Comparison of ENCODE assay signal across 9 cellular contexts in genomic region chr7:134905375-134905774, GRCh38.
A peak's percentile ranks its signal among the peaks of the same experiment; 100 is the strongest.
DNase-seq lines count a peak whose midpoint lies in the region; ATAC-seq and TF ChIP-seq lines count a peak whose summit lies in the region.
"Had no signal": no experiment of that assay in that cellular context is flagged by ENCODE, and none has a peak within 500 bp of the region (broad histone marks: within the 10 kb centered on the region; RNA-seq: fewer than 3 reads in every experiment).

No MANE protein-coding gene starts in this region.

- TF ChIP-seq POLR2A in ovary (IDR thresholded peaks at IDR 0.05): no peak

- ATAC-seq in GM18909 (IDR thresholded peaks at IDR 0.05; ENCODE audit: poor library complexity, unreplicated experiment): no peak

- WGBS in ovary, 3 donors: 2 to 18% (median 10%) methylated on average over 2 of the region's 2 CpGs

- TF ChIP-seq EP300 in ovary (IDR thresholded peaks at IDR 0.05): no peak

- peaks cover 29% of the 10 kb centered on the region for H3K4me1 ChIP-seq in SJCRH30
- H3K4me1 ChIP-seq in ovary (ENCODE audit: insufficient read depth): peaks cover 29% of the 10 kb centered on the region

- no peaks in the 10 kb centered on the region for H3K27me3 ChIP-seq in SJCRH30
- H3K27me3 ChIP-seq in ovary: no peaks in the 10 kb centered on the region

- peak; percentile 71 for DNase-seq in AG08396 (ENCODE audit: low spot score)
- DNase-seq in SJCRH30: peak; percentile 80 to 90
- DNase-seq in fibroblast of peridontal ligament (ENCODE audit: extremely low read depth): peak; percentile 98
- peak in 4 of 5 donors; percentile 47 to 69 (median 50) for DNase-seq in ovary
- no peak for DNase-seq in DMS153 (lab: John Stamatoyannopoulos, UW)
- DNase-seq in activated T-cell treated with anti-CD3 and anti-CD28 coated beads, Interleukin-2, amount 50 U/mL, for 1 hour: no peak
- no peak for DNase-seq in NCI-H1105 (lab: John Stamatoyannopoulos, UW)

- peak overlapping the region; percentile 52 for H3K27ac ChIP-seq in SJCRH30
- H3K27ac ChIP-seq in ovary: peak overlapping the region in 1 of 2 donors; percentile 22
- H3K27ac ChIP-seq: HL-60 had no signal

- H3K9me3 ChIP-seq in SJCRH30 (replicated peaks) (no peaks in the 10 kb centered on the region), ovary (no peaks in the 10 kb centered on the region)

- intact Hi-C loops in ovary (cut with DNase I): no loop called here

- H3K36me3 ChIP-seq in SJCRH30 (peaks cover 3% of the 10 kb centered on the region), ovary (no peaks in the 10 kb centered on the region)

- no peak for TF ChIP-seq CTCF in ovary (IDR thresholded peaks at IDR 0.05)

- H3K4me3 ChIP-seq in SJCRH30: no peak overlapping the region
- H3K4me3 ChIP-seq in ovary: no peak overlapping the region

Comparison
In these comparisons a context has a peak if more than half of its experiments do, and no peak if none do; other contexts are left out.
1. DNase-seq: peak in AG08396 (single experiment), SJCRH30 (2 of 2), fibroblast of peridontal ligament (single experiment) and ovary (4 of 5); none in DMS153 (single experiment), activated T-cell treated with anti-CD3 and anti-CD28 coated beads, Interleukin-2, amount 50 U/mL, for 1 hour (single experiment) and NCI-H1105 (single experiment).